In the genomic region with DNA sequence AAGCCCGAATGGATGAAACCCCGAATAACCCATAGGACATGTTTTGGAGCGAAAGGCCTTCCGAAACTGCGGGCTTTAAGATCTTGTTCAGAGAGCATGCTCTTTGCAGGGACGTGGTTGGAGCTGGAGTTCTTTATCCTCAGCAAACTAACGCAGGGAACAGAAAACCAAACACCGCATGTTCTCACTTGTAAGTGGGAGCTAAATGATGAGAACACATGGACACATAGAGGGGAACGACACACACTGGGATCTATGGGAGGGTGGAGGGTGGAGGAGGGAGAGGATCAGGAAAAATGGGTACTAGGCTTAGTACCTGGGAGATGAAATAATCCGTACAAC, we compare ENCODE assay signal across 8 cellular contexts.
DNase-seq lines count a peak whose midpoint lies in the region; ATAC-seq and TF ChIP-seq lines count a peak whose summit lies in the region.

No MANE protein-coding gene starts in this region.

- no peak overlapping the region for H4K8ac ChIP-seq in mesendoderm (ENCODE audit: low read depth, low read length)

- TF ChIP-seq CTCF in chondrocyte (IDR thresholded peaks at IDR 0.05) (no peak), uterus (IDR thresholded peaks at IDR 0.05) (no peak)

- intact Hi-C loops in uterus (cut with DNase I; ENCODE audit: low total_unique reads), result no loop called here

- H3K27ac ChIP-seq in mesendoderm (ENCODE audit: low read depth, low read length) (no peak overlapping the region), uterus (peak overlapping the region; percentile 97 to 98)

- H3K23ac ChIP-seq in mesendoderm (ENCODE audit: low read length), result no peak overlapping the region

- H2BK120ac ChIP-seq in mesendoderm (ENCODE audit: low read depth, low read length), result no peak overlapping the region

- peak; percentile 27 for DNase-seq in DMS79 treated with DMSO at 0.1 percent for 48 hours (lab: John Stamatoyannopoulos, UW)
- no peak for DNase-seq in DMS79 (lab: John Stamatoyannopoulos, UW)
- peak; percentile 58 for DNase-seq in NCI-H2171 (lab: John Stamatoyannopoulos, UW)
- DNase-seq in chondrocyte (ENCODE audit: low spot score), result no peak
- no peak for DNase-seq in mesendoderm
- DNase-seq in uterus, result no peak
- DNase-seq in NK-92 treated with Interleukin-12 subunit alpha and Interleukin-12 subunit beta, amount 100 ng/mL, for 24 hours (lab: John Stamatoyannopoulos, UW), result no peak

- peak overlapping the region; percentile 82 for H3K9ac ChIP-seq in mesendoderm (ENCODE audit: low read length)

- no peaks in the 10 kb centered on the region for H3K79me1 ChIP-seq in mesendoderm (ENCODE audit: low read length)

- TF ChIP-seq POLR2A in uterus (IDR thresholded peaks at IDR 0.05), result no peak

- H3K36me3 Mint-ChIP-seq in chondrocyte (ENCODE audit: low read depth), result no peaks in the 10 kb centered on the region

- H3K4me2 ChIP-seq in mesendoderm (ENCODE audit: low read length), result peak overlapping the region; percentile 58

- no CpG with 5 or more reads among the region's 10 CpGs for WGBS in mesendoderm (ENCODE audit: extremely low coverage, insufficient coverage, low lambda C conversion rate)

- ATAC-seq in GM19467 (IDR thresholded peaks at IDR 0.05; ENCODE audit: unreplicated experiment), result no peak

- H3K18ac ChIP-seq in mesendoderm (ENCODE audit: low read length), result peak overlapping the region; percentile 13

- peak overlapping the region; percentile 60 for H4K5ac ChIP-seq in mesendoderm (ENCODE audit: low read length)

- H3K27me3 Mint-ChIP-seq in chondrocyte (ENCODE audit: low read depth), result no peaks in the 10 kb centered on the region

- peak overlapping the region; percentile 90 for H3K56ac ChIP-seq in mesendoderm (ENCODE audit: low read length)

- H3K4me1 ChIP-seq in mesendoderm (ENCODE audit: control insufficient read depth, low read depth, low read length), result peaks cover 4% of the 10 kb centered on the region
- no peaks in the 10 kb centered on the region for H3K4me1 ChIP-seq in uterus

- H3K27me3 ChIP-seq in mesendoderm (ENCODE audit: insufficient read depth, low read length, poor library complexity) (no peaks in the 10 kb centered on the region), uterus (no peaks in the 10 kb centered on the region)

- H3K9me3 ChIP-seq in uterus, result no peaks in the 10 kb centered on the region

- H2AK5ac ChIP-seq in mesendoderm (ENCODE audit: low read length), result no peak overlapping the region

- no peak overlapping the region for H3K4ac ChIP-seq in mesendoderm (ENCODE audit: low read depth, low read length)

- H3K4me3 Mint-ChIP-seq in chondrocyte (ENCODE audit: unreplicated experiment), result peak overlapping the region; percentile 76

- H3K4me1 Mint-ChIP-seq in chondrocyte (ENCODE audit: low read depth), result peaks cover 28% of the 10 kb centered on the region

- no peaks in the 10 kb centered on the region for H3K36me3 ChIP-seq in mesendoderm (ENCODE audit: control insufficient read depth, insufficient read depth, low read length)
- no peaks in the 10 kb centered on the region for H3K36me3 ChIP-seq in uterus

- H3K4me3 ChIP-seq in mesendoderm (ENCODE audit: low read length) (peak overlapping the region; percentile 57), uterus (peak overlapping the region; percentile 85 to 88)

- H3K27ac Mint-ChIP-seq in chondrocyte (ENCODE audit: unreplicated experiment), result peak overlapping the region; percentile 92

- H2BK15ac ChIP-seq in mesendoderm (replicated peaks; ENCODE audit: low read depth), result no peak overlapping the region

- no peaks in the 10 kb centered on the region for H3K9me3 Mint-ChIP-seq in chondrocyte (ENCODE audit: low read depth)

- H2BK5ac ChIP-seq in mesendoderm (ENCODE audit: low read length), result no peak overlapping the region

- no peaks in the 10 kb centered on the region for H3K79me2 ChIP-seq in mesendoderm (ENCODE audit: control insufficient read depth, insufficient read depth, low read length)

Comparison
In these comparisons a context has a peak if more than half of its experiments do, and no peak if none do; other contexts are left out.
1. DNase-seq: peak in DMS79 treated with DMSO at 0.1 percent for 48 hours (single experiment) and NCI-H2171 (single experiment); none in DMS79 (single experiment), chondrocyte (single experiment), mesendoderm (single experiment), uterus (0 of 2) and NK-92 treated with Interleukin-12 subunit alpha and Interleukin-12 subunit beta, amount 100 ng/mL, for 24 hours (single experiment).